Comparison of ENCODE assay signal across 1 cellular context in genomic region chr10:15504101-15504840, GRCh38.
TF ChIP-seq lines count a peak whose summit lies in the region.

No MANE protein-coding gene starts in this region.

TF ChIP-seq in SK-N-SH, 30 proteins besides CTCF, POLR2A, EP300 and RAD21 (continued from another document):
- no peak for TF ChIP-seq NFIC (IDR thresholded peaks at IDR 0.05; ENCODE audit: borderline replicate concordance)
- TF ChIP-seq TCF12 (IDR thresholded peaks at IDR 0.05) = no peak
- no peak for TF ChIP-seq POLR2AphosphoS5 (IDR thresholded peaks at IDR 0.05; ENCODE audit: low read depth, low read length)
- TF ChIP-seq YY1 (IDR thresholded peaks at IDR 0.05; ENCODE audit: low read depth) = no peak
